Comparison of ENCODE assay signal across 8 cellular contexts in genomic region chr1:151457911-151458882, GRCh38. TPM values are rescaled to one million over a fixed set of nuclear protein-coding genes. Genes with fewer than 3 reads are reported as not detected.
DNase-seq lines count a peak whose midpoint lies in the region; TF ChIP-seq lines count a peak whose summit lies in the region.

No MANE protein-coding gene starts in this region.

- H4K20me1 ChIP-seq in osteoblast (ENCODE audit: insufficient read depth, low read length): peaks cover 13% of the 10 kb centered on the region

- H3K4me3 ChIP-seq in NB4 (ENCODE audit: low read depth, low read length): peak overlapping the region; percentile 87
- peak overlapping the region; percentile 90 for H3K4me3 ChIP-seq in osteoblast (ENCODE audit: insufficient read depth, low read length)
- peak overlapping the region; percentile 62 to 80 (median 69) for H3K4me3 ChIP-seq in transverse colon

- peak overlapping the region; percentile 93 for H3K4me2 ChIP-seq in osteoblast (ENCODE audit: insufficient read depth, low read length)

- DNase-seq in COLO829 (ENCODE audit: low spot score) (peak; percentile 74), GOT3 (lab: John Stamatoyannopoulos, UW) (peak; percentile 54), NB4 (ENCODE audit: low read depth) (peak; percentile 81), SKM-1 (lab: John Stamatoyannopoulos, UW; ENCODE audit: unreplicated experiment) (peak; percentile 78), glutamatergic neuron (peak; percentile 73), osteoblast (ENCODE audit: insufficient read length, low spot score, missing footprints) (peak; percentile 98), transverse colon (peak; percentile 66)
- peak; percentile 62 for DNase-seq in activated naive CD8-positive, alpha-beta T cell treated with anti-CD3 and anti-CD28 coated beads for 36 hours

- intact Hi-C loops in transverse colon (cut with DNase I; ENCODE audit: low total_unique reads): no loop called here

- peak overlapping the region; percentile 82 for H3K27ac Mint-ChIP-seq in activated naive CD8-positive, alpha-beta T cell treated with anti-CD3 and anti-CD28 coated beads for 36 hours
- peak overlapping the region; percentile 98 for H3K27ac Mint-ChIP-seq in glutamatergic neuron (ENCODE audit: unreplicated experiment)

- peaks cover 9% of the 10 kb centered on the region for H3K4me1 ChIP-seq in osteoblast (ENCODE audit: insufficient read depth, low read length)
- peaks cover 16 to 41% (median 21%) of the 10 kb centered on the region in 4 donors for H3K4me1 ChIP-seq in transverse colon

- H3K27me3 ChIP-seq in osteoblast (ENCODE audit: insufficient read depth, low read length) (peaks cover 5% of the 10 kb centered on the region), transverse colon (no peaks in the 10 kb centered on the region)

- peaks cover 6% of the 10 kb centered on the region for H3K36me3 ChIP-seq in osteoblast (ENCODE audit: insufficient read depth, low read length)
- no peaks in the 10 kb centered on the region for H3K36me3 ChIP-seq in transverse colon

- H3K9me3 ChIP-seq in osteoblast (ENCODE audit: low read depth, low read length): no peaks in the 10 kb centered on the region
- no peaks in the 10 kb centered on the region for H3K9me3 ChIP-seq in transverse colon

- peak overlapping the region; percentile 86 for H3K4me3 Mint-ChIP-seq in activated naive CD8-positive, alpha-beta T cell treated with anti-CD3 and anti-CD28 coated beads for 36 hours
- H3K4me3 Mint-ChIP-seq in glutamatergic neuron (ENCODE audit: unreplicated experiment): peak overlapping the region; percentile 92

- peaks cover 5% of the 10 kb centered on the region for H3K36me3 Mint-ChIP-seq in activated naive CD8-positive, alpha-beta T cell treated with anti-CD3 and anti-CD28 coated beads for 36 hours
- no peaks in the 10 kb centered on the region for H3K36me3 Mint-ChIP-seq in glutamatergic neuron (ENCODE audit: unreplicated experiment)

- TF ChIP-seq POLR2A in NB4 (IDR thresholded peaks at IDR 0.05; ENCODE audit: extremely low read depth, insufficient read length) (no peak), transverse colon (IDR thresholded peaks at IDR 0.05) (peak; percentile 43)

- H2AFZ ChIP-seq in osteoblast (ENCODE audit: low read length): peak overlapping the region; percentile 80

- H3K27me3 Mint-ChIP-seq in activated naive CD8-positive, alpha-beta T cell treated with anti-CD3 and anti-CD28 coated beads for 36 hours: peaks cover 16% of the 10 kb centered on the region
- peaks cover 9% of the 10 kb centered on the region for H3K27me3 Mint-ChIP-seq in glutamatergic neuron (ENCODE audit: unreplicated experiment)

- H3K27ac ChIP-seq in osteoblast (ENCODE audit: low read depth, low read length): peak overlapping the region; percentile 90
- peak overlapping the region; percentile 90 to 95 (median 93) for H3K27ac ChIP-seq in transverse colon

- in situ Hi-C loops in transverse colon (cut with MboI; ENCODE audit: low pct_ligation_motif_present in 1 of 4, low pct_unique_long_range_greater_than_20kb in 1 of 4, low sequenced_read_pairs in 3 of 4): no loop called here

- no peaks in the 10 kb centered on the region for H3K9me3 Mint-ChIP-seq in activated naive CD8-positive, alpha-beta T cell treated with anti-CD3 and anti-CD28 coated beads for 36 hours
- H3K9me3 Mint-ChIP-seq in glutamatergic neuron (ENCODE audit: unreplicated experiment): peaks cover 10% of the 10 kb centered on the region

- 2 to 3% methylated on average over 15 to 25 of the region's 87 CpGs for WGBS in transverse colon (ENCODE audit: low coverage in 1 of 2), 2 donors

- peaks cover 29% of the 10 kb centered on the region for H3K4me1 Mint-ChIP-seq in activated naive CD8-positive, alpha-beta T cell treated with anti-CD3 and anti-CD28 coated beads for 36 hours
- H3K4me1 Mint-ChIP-seq in glutamatergic neuron (ENCODE audit: low read depth, unreplicated experiment): peaks cover 4% of the 10 kb centered on the region

- peaks cover 51% of the 10 kb centered on the region for H3K79me2 ChIP-seq in osteoblast (ENCODE audit: insufficient read depth, low read length)

- TF ChIP-seq EP300 in transverse colon (IDR thresholded peaks at IDR 0.05; ENCODE audit: low read depth): no peak

- no peak for TF ChIP-seq CTCF in NB4 (IDR thresholded peaks at IDR 0.05; ENCODE audit: low read depth, low read length)
- TF ChIP-seq CTCF in glutamatergic neuron (IDR thresholded peaks at IDR 0.05; ENCODE audit: partially characterized antibody, unreplicated experiment): no peak
- no peak for TF ChIP-seq CTCF in osteoblast (IDR thresholded peaks at IDR 0.05; ENCODE audit: extremely low read depth, low read depth, low read length)
- TF ChIP-seq CTCF in transverse colon (IDR thresholded peaks at IDR 0.05): no peak

RNA-seq across cellular contexts. Expression of gene POGZ, which starts 1.1 kb away (rescaled TPM):
- total RNA-seq in activated naive CD8-positive, alpha-beta T cell treated with anti-CD3 and anti-CD28 coated beads for 36 hours: 10 to 100 TPM; 52.1 to 63.1 TPM
- 146 TPM for total RNA-seq in glutamatergic neuron (ENCODE audit: unreplicated experiment)
- total RNA-seq in osteoblast: 26.8 and 56.9 TPM in 2 replicates
- total RNA-seq in transverse colon: 10 to 100 TPM; 44.1 to 90.9 (median 72.7) TPM

RNA-seq across cellular contexts. Expression of gene CGN, which starts 53.0 kb away (rescaled TPM):
- 1 to 10 TPM; 1.3 to 2.0 TPM for total RNA-seq in activated naive CD8-positive, alpha-beta T cell treated with anti-CD3 and anti-CD28 coated beads for 36 hours
- total RNA-seq in glutamatergic neuron (ENCODE audit: unreplicated experiment) (2.0 TPM), osteoblast (not detected in 2 replicates), transverse colon (100 to 1,000 TPM; 123 to 351 (median 172) TPM)

RNA-seq across cellular contexts. Expression of gene PSMB4, which starts 58.8 kb away (rescaled TPM):
- total RNA-seq in activated naive CD8-positive, alpha-beta T cell treated with anti-CD3 and anti-CD28 coated beads for 36 hours: 100 to 1,000 TPM; 413 to 425 TPM
- total RNA-seq in glutamatergic neuron (ENCODE audit: unreplicated experiment) (234 TPM), osteoblast (362 and 375 TPM in 2 replicates), transverse colon (100 to 1,000 TPM in 3 of 4 donors, 10 to 100 TPM in 1; 84.4 to 188 (median 140) TPM)

Comparison
In these comparisons a context has a peak if more than half of its experiments do, and no peak if none do; other contexts are left out.
1. Peak in every context shown above with its lines: DNase-seq, H3K4me3 ChIP-seq and H3K27ac ChIP-seq.
2. RNA of gene CGN, which starts 53.0 kb away (total RNA-seq): 123 to 351 TPM in transverse colon; 2.0 TPM in glutamatergic neuron (single experiment), 1.3 to 2.0 TPM in activated naive CD8-positive, alpha-beta T cell treated with anti-CD3 and anti-CD28 coated beads for 36 hours and not detected in osteoblast; every median in the first group is over 10 times any median in the second.